In genomic region chr3:40299721-40300335, GRCh38 we compare ENCODE assay signal across 11 cellular contexts. TPM values are rescaled to one million over a fixed set of nuclear protein-coding genes. Genes with fewer than 3 reads are reported as not detected.
DNase-seq lines count a peak whose midpoint lies in the region; ATAC-seq and TF ChIP-seq lines count a peak whose summit lies in the region.
"Had no signal": no experiment of that assay in that cellular context is flagged by ENCODE, and none has a peak within 500 bp of the region (broad histone marks: within the 10 kb centered on the region; RNA-seq: fewer than 3 reads in every experiment).

No MANE protein-coding gene starts in this region.

- 73% methylated on average over 3 of the region's 3 CpGs for WGBS in right cardiac atrium
- 48% methylated on average over 3 of the region's 3 CpGs for whole genome bisulfite sequencing in testis, 2 donors

- H3K36me3 ChIP-seq in testis (ENCODE audit: low read depth, missing control alignments) = no peaks in the 10 kb centered on the region
- H3K36me3 ChIP-seq in effector memory CD4-positive, alpha-beta T cell (ENCODE audit: control insufficient read depth, insufficient read depth, low read length) = no peaks in the 10 kb centered on the region

- H3K9me3 Mint-ChIP-seq in WTC11 = peaks cover 9% of the 10 kb centered on the region; the same call in 1 of the 2 replicates

- H3K27ac Mint-ChIP-seq in WTC11 = peak overlapping the region; percentile 25
- H3K27ac Mint-ChIP-seq: nephron progenitor cell had no signal

- H3K27me3 Mint-ChIP-seq in WTC11 (ENCODE audit: low read depth) = no peaks in the 10 kb centered on the region

- ATAC-seq in WTC11 (no peak), right cardiac atrium (peak; percentile 76 to 84), GM21360 (IDR thresholded peaks at IDR 0.05; ENCODE audit: unreplicated experiment) (no peak), HG03135 (IDR thresholded peaks at IDR 0.05; ENCODE audit: unreplicated experiment) (no peak)
- ATAC-seq: Panc1 had no signal

- H3K4me1 ChIP-seq in right cardiac atrium (ENCODE audit: control insufficient read depth, insufficient read depth, low read length) (peaks cover 2% of the 10 kb centered on the region), testis (peaks cover 23% of the 10 kb centered on the region)
- H3K4me1 ChIP-seq in effector memory CD4-positive, alpha-beta T cell (ENCODE audit: control insufficient read depth, insufficient read depth, low read length, poor library complexity, severe bottlenecking) = no peaks in the 10 kb centered on the region

- intact Hi-C loops in right cardiac atrium (cut with DNase I) (no loop called here), testis (cut with DNase I; ENCODE audit: low total_unique reads) (no loop called here)

- POLR2A ChIA-PET in WTC11 (lab: Charles Lee) = no interaction called here

- TF ChIP-seq CTCF in WTC11 (IDR thresholded peaks at IDR 0.05) (no peak), testis (IDR thresholded peaks at IDR 0.05) (no peak)

- H3K4me1 Mint-ChIP-seq in WTC11 = no peaks in the 10 kb centered on the region
- H3K4me1 Mint-ChIP-seq: nephron progenitor cell had no signal

- CTCF ChIA-PET in WTC11 (lab: Charles Lee) = interaction anchor here (0.8 kb wide), 1 partner anchor 9 kb away, joined by 3 read pairs; the partner anchor contains the start of gene EIF1B

- DNase-seq in HS-5 (ENCODE audit: low read depth) = peak; percentile 69
- DNase-seq in WTC11 (ENCODE audit: low spot score) = no peak
- no peak for DNase-seq in right cardiac atrium
- peak; percentile 38 for DNase-seq in testis
- DNase-seq in inferior parietal cortex (ENCODE audit: extremely low spot score) = no peak
- no peak for DNase-seq in effector memory CD4-positive, alpha-beta T cell
- DNase-seq: activated T-cell treated with anti-CD3 and anti-CD28 coated beads, Interleukin-2, amount 50 U/mL, for 1 hour; nephron progenitor cell had no signal

- H3K27ac ChIP-seq in right cardiac atrium (ENCODE audit: low read length) (no peak overlapping the region), testis (peak overlapping the region in 1 of 2 donors; percentile 42)
- H3K27ac ChIP-seq in effector memory CD4-positive, alpha-beta T cell (ENCODE audit: insufficient read depth, low read length, poor library complexity, severe bottlenecking) = no peak overlapping the region

- H3K9me3 ChIP-seq in right cardiac atrium (ENCODE audit: control insufficient read depth, low read length) (no peaks in the 10 kb centered on the region), testis (no peaks in the 10 kb centered on the region)
- H3K9me3 ChIP-seq in effector memory CD4-positive, alpha-beta T cell (ENCODE audit: control insufficient read depth, low read length) = no peaks in the 10 kb centered on the region

- no peak overlapping the region for H3K4me3 ChIP-seq in right cardiac atrium (ENCODE audit: low read length)
- H3K4me3 ChIP-seq in testis = no peak overlapping the region
- H3K4me3 ChIP-seq in effector memory CD4-positive, alpha-beta T cell (ENCODE audit: insufficient read depth, low read depth, low read length, poor library complexity, severe bottlenecking) = no peak overlapping the region

- TF ChIP-seq POLR2A in testis (IDR thresholded peaks at IDR 0.05) = no peak

- H3K27me3 ChIP-seq in right cardiac atrium (ENCODE audit: control insufficient read depth, insufficient read depth) = no peaks in the 10 kb centered on the region
- no peaks in the 10 kb centered on the region for H3K27me3 ChIP-seq in testis
- no peaks in the 10 kb centered on the region for H3K27me3 ChIP-seq in effector memory CD4-positive, alpha-beta T cell (replicated peaks; ENCODE audit: control insufficient read depth, insufficient read depth, low read length, poor library complexity, severe bottlenecking)

- H3K4me3 Mint-ChIP-seq in WTC11 = no peak overlapping the region
- H3K4me3 Mint-ChIP-seq: nephron progenitor cell had no signal

- H3K36me3 Mint-ChIP-seq in WTC11 = no peaks in the 10 kb centered on the region

TF ChIP-seq in WTC11, 78 proteins besides CTCF, POLR2A, EP300 and RAD21:
- TF ChIP-seq ZNF396 (CRISPR knock-in tag; IDR thresholded peaks at IDR 0.05; ENCODE audit: borderline replicate concordance) (no peak), TP53 (CRISPR knock-in tag; IDR thresholded peaks at IDR 0.05) (no peak), USF1 (CRISPR knock-in tag; IDR thresholded peaks at IDR 0.05) (no peak)

RNA-seq across cellular contexts. Expression of gene EIF1B, which starts 9.7 kb away (rescaled TPM):
- total RNA-seq in WTC11 (2021) = 82.0 to 93.2 TPM (median 90.6 TPM) in 3 replicates
- total RNA-seq in right cardiac atrium = 100 to 1,000 TPM; 186 to 284 (median 246) TPM
- polyA plus RNA-seq in right cardiac atrium = 367 TPM
- total RNA-seq in testis = 10 to 100 TPM; 28.6 to 49.6 TPM
- polyA plus RNA-seq in testis (ENCODE audit: insufficient read depth, low read depth, low replicate concordance) = 165 TPM

Comparison
In these comparisons a context has a peak if more than half of its experiments do, and no peak if none do; other contexts are left out.
1. DNase-seq: peak in HS-5 (single experiment) and testis (single experiment); none in WTC11 (single experiment), right cardiac atrium (0 of 3), inferior parietal cortex (single experiment) and effector memory CD4-positive, alpha-beta T cell (0 of 3).
2. ATAC-seq: peak in right cardiac atrium (2 of 2); none in WTC11 (single experiment), GM21360 (single experiment) and HG03135 (single experiment).